In genomic region chr6:71405416-71405815, GRCh38 we compare ENCODE assay signal across 20 cellular contexts.
DNase-seq lines count a peak whose midpoint lies in the region; ATAC-seq, FAIRE-seq and TF ChIP-seq lines count a peak whose summit lies in the region.
"Had no signal": no experiment of that assay in that cellular context is flagged by ENCODE, and none has a peak within 500 bp of the region (broad histone marks: within the 10 kb centered on the region; RNA-seq: fewer than 3 reads in every experiment).

No MANE protein-coding gene starts in this region.

- H3K27me3 Mint-ChIP-seq in neural progenitor cell (ENCODE audit: insufficient read depth, low read depth) = no peaks in the 10 kb centered on the region

- peak overlapping the region; percentile 58 for H3K27ac Mint-ChIP-seq in neural progenitor cell
- H3K27ac Mint-ChIP-seq: activated T-helper 17 cell treated with anti-CD3 and anti-CD28 coated beads, Interleukin-2, amount 50 U/mL, for 72 hours; CD4-positive, alpha-beta memory T cell; immature natural killer cell had no signal

- no peaks in the 10 kb centered on the region for H3K27me3 ChIP-seq in left ventricle myocardium inferior (ENCODE audit: low read depth)
- no peaks in the 10 kb centered on the region for H3K27me3 ChIP-seq in right cardiac atrium (ENCODE audit: control insufficient read depth, insufficient read depth)
- H3K27me3 ChIP-seq in fibroblast of lung (ENCODE audit: control insufficient read depth, insufficient read depth, low read length) = no peaks in the 10 kb centered on the region
- no peaks in the 10 kb centered on the region for H3K27me3 ChIP-seq in neural progenitor cell
- H3K27me3 ChIP-seq: adrenal gland had no signal

- intact Hi-C loops in left ventricle myocardium inferior (cut with micrococcal nuclease) = no loop called here
- intact Hi-C loops in right cardiac atrium (cut with DNase I) = no loop called here

- peaks cover 68% of the 10 kb centered on the region for H3K4me1 Mint-ChIP-seq in neural progenitor cell
- H3K4me1 Mint-ChIP-seq: activated T-helper 17 cell treated with anti-CD3 and anti-CD28 coated beads, Interleukin-2, amount 50 U/mL, for 72 hours; CD4-positive, alpha-beta memory T cell; immature natural killer cell had no signal

- no peak for ATAC-seq in right cardiac atrium
- ATAC-seq in GM18873 (IDR thresholded peaks at IDR 0.05; ENCODE audit: low FRiP score, unreplicated experiment) = no peak
- ATAC-seq: activated T-helper 17 cell treated with anti-CD3 and anti-CD28 coated beads, Interleukin-2, amount 50 U/mL, for 72 hours; K562 had no signal

- no peak for FAIRE-seq in H54 (lab: Jason Lieb, UNC)
- FAIRE-seq: endometrium, K562 had no signal

- H3K36me3 ChIP-seq in left ventricle myocardium inferior = peaks cover 31% of the 10 kb centered on the region
- no peaks in the 10 kb centered on the region for H3K36me3 ChIP-seq in fibroblast of lung (ENCODE audit: control insufficient read depth, insufficient read depth, low read length)
- no peaks in the 10 kb centered on the region for H3K36me3 ChIP-seq in neural progenitor cell
- H3K36me3 ChIP-seq: adrenal gland, WERI-Rb-1 had no signal

- H3K4me3 ChIP-seq in left ventricle myocardium inferior = no peak overlapping the region
- H3K4me3 ChIP-seq in right cardiac atrium (ENCODE audit: low read length) = no peak overlapping the region
- H3K4me3 ChIP-seq in fibroblast of lung (replicated peaks in 1 of 4; ENCODE audit: control extremely low read depth in 1 of 4, insufficient read depth in 1 of 4, low read depth in 3 of 4, low read length in 4 of 4) = no peak overlapping the region
- no peak overlapping the region for H3K4me3 ChIP-seq in neural progenitor cell
- H3K4me3 ChIP-seq: adrenal gland, K562 had no signal

- no peaks in the 10 kb centered on the region for H4K20me1 ChIP-seq in fibroblast of lung (ENCODE audit: control insufficient read depth, extremely low read depth, insufficient read depth, low read length)
- no peaks in the 10 kb centered on the region for H4K20me1 ChIP-seq in neural progenitor cell (ENCODE audit: low read depth)

- WGBS in right cardiac atrium = 79% methylated on average over 1 of the region's 1 CpG

- TF ChIP-seq CTCF in left ventricle myocardium inferior (IDR thresholded peaks at IDR 0.05; ENCODE audit: borderline replicate concordance) (no peak), fibroblast of lung (conservative IDR thresholded peaks at IDR 0.05 in 1 of 2, IDR thresholded peaks at IDR 0.05 in 1 of 2; ENCODE audit: low read depth in 1 of 2, low read length in 2 of 2) (no peak), neural progenitor cell (IDR thresholded peaks at IDR 0.05) (no peak)

- peaks cover 11% of the 10 kb centered on the region for H3K79me2 ChIP-seq in fibroblast of lung (ENCODE audit: control insufficient read depth, insufficient read depth, low read length)
- H3K79me2 ChIP-seq in neural progenitor cell (ENCODE audit: low read depth) = no peaks in the 10 kb centered on the region

- peak overlapping the region; percentile 33 for H3K4me3 Mint-ChIP-seq in neural progenitor cell
- H3K4me3 Mint-ChIP-seq: activated T-helper 17 cell treated with anti-CD3 and anti-CD28 coated beads, Interleukin-2, amount 50 U/mL, for 72 hours; CD4-positive, alpha-beta memory T cell; immature natural killer cell had no signal

- peak overlapping the region; percentile 59 for H3K4me2 ChIP-seq in fibroblast of lung (ENCODE audit: extremely low read depth, insufficient read depth, low read length)
- H3K4me2 ChIP-seq in neural progenitor cell = no peak overlapping the region

- no peak for TF ChIP-seq POLR2A in H54 (IDR thresholded peaks at IDR 0.05; ENCODE audit: low read depth, low read length)

- peaks cover 32% of the 10 kb centered on the region for H3K36me3 Mint-ChIP-seq in neural progenitor cell
- H3K36me3 Mint-ChIP-seq: CD4-positive, alpha-beta memory T cell; immature natural killer cell had no signal

- H3K9me3 ChIP-seq in left ventricle myocardium inferior (replicated peaks) (no peaks in the 10 kb centered on the region), right cardiac atrium (ENCODE audit: control insufficient read depth, low read length) (no peaks in the 10 kb centered on the region), fibroblast of lung (ENCODE audit: control insufficient read depth, insufficient read depth, low read depth, low read length) (no peaks in the 10 kb centered on the region), neural progenitor cell (ENCODE audit: low read depth) (no peaks in the 10 kb centered on the region)
- H3K9me3 ChIP-seq: adrenal gland had no signal

- H3K9ac ChIP-seq in fibroblast of lung (ENCODE audit: insufficient read depth, low read length) (no peak overlapping the region), neural progenitor cell (no peak overlapping the region)

- no peaks in the 10 kb centered on the region for H3F3A ChIP-seq in neural progenitor cell (ENCODE audit: low read depth)

- peaks cover 97% of the 10 kb centered on the region for H3K4me1 ChIP-seq in left ventricle myocardium inferior
- H3K4me1 ChIP-seq in right cardiac atrium (ENCODE audit: control insufficient read depth, insufficient read depth, low read length) = peaks cover 8% of the 10 kb centered on the region
- peaks cover 9% of the 10 kb centered on the region for H3K4me1 ChIP-seq in fibroblast of lung (ENCODE audit: control insufficient read depth, extremely low read depth, insufficient read depth, low read length)
- H3K4me1 ChIP-seq in neural progenitor cell = peaks cover 28% of the 10 kb centered on the region

- no peak for DNase-seq in left ventricle myocardium inferior
- DNase-seq in right cardiac atrium = no peak
- no peak for DNase-seq in fibroblast of lung (ENCODE audit: low read depth in 2 of 2)
- no peak for DNase-seq in neural progenitor cell (ENCODE audit: low spot score)
- no peak for DNase-seq in NCI-H524 (lab: John Stamatoyannopoulos, UW)
- DNase-seq in H54 (ENCODE audit: insufficient read length, low spot score) = no peak
- no peak for DNase-seq in activated T-cell treated with anti-CD3 and anti-CD28 coated beads, Interleukin-2, amount 50 U/mL, for 1 hour
- DNase-seq: adrenal gland; CD4-positive, alpha-beta memory T cell; immature natural killer cell; midbrain; NCI-H1092 treated with DMSO at 0.1 percent for 48 hours; NCI-H2171 treated with DMSO at 0.1 percent for 48 hours; nucleus accumbens; T-helper 1 cell; WERI-Rb-1 had no signal

- H2AFZ ChIP-seq in fibroblast of lung (ENCODE audit: low read length) (no peak overlapping the region), neural progenitor cell (replicated peaks) (no peak overlapping the region)

- H3K27ac ChIP-seq in left ventricle myocardium inferior (replicated peaks) = peak overlapping the region; percentile 72
- no peak overlapping the region for H3K27ac ChIP-seq in right cardiac atrium (ENCODE audit: low read length)
- no peak overlapping the region for H3K27ac ChIP-seq in fibroblast of lung (ENCODE audit: insufficient read depth, low read length)
- H3K27ac ChIP-seq in neural progenitor cell = no peak overlapping the region
- H3K27ac ChIP-seq: WERI-Rb-1 had no signal

- H3K9me3 Mint-ChIP-seq in neural progenitor cell = no peaks in the 10 kb centered on the region
- H3K9me3 Mint-ChIP-seq: activated T-helper 17 cell treated with anti-CD3 and anti-CD28 coated beads, Interleukin-2, amount 50 U/mL, for 72 hours; CD4-positive, alpha-beta memory T cell; immature natural killer cell had no signal
